ENCODE assay signal across 29 cellular contexts in genomic region chr5:36641416-36641815, GRCh38. TPM values are rescaled to one million over a fixed set of nuclear protein-coding genes. Genes with fewer than 3 reads are reported as not detected.
"Had no signal": no experiment of that assay in that cellular context is flagged by ENCODE, and none has a peak within 500 bp of the region (broad histone marks: within the 10 kb centered on the region; RNA-seq: fewer than 3 reads in every experiment).

No MANE protein-coding gene starts in this region.

- H3K27me3 ChIP-seq: adrenal gland, body of pancreas, cardiac muscle cell, Peyer's patch, SJCRH30 had no signal

- H3K4me3 Mint-ChIP-seq: activated CD8-positive, alpha-beta T cell treated with anti-CD3 and anti-CD28 coated beads, Interleukin-2, amount 10 ng/mL, durations not matched to agents 7 days and 5 days; activated naive CD8-positive, alpha-beta T cell treated with anti-CD3 and anti-CD28 coated beads, Interleukin-2, amount 10 ng/mL, durations not matched to agents 7 days and 5 days; T-helper 17 cell; WTC11 had no signal

- H3K36me3 Mint-ChIP-seq: activated naive CD8-positive, alpha-beta T cell treated with anti-CD3 and anti-CD28 coated beads, Interleukin-2, amount 10 ng/mL, durations not matched to agents 7 days and 5 days had no signal

- H3K9me3 ChIP-seq: adrenal gland, body of pancreas, Peyer's patch, SJCRH30 had no signal

- H3K27ac ChIP-seq: adrenal gland, body of pancreas, cardiac muscle cell, Peyer's patch, RWPE1, SJCRH30 had no signal

- H3K4me1 ChIP-seq: adrenal gland, body of pancreas, Peyer's patch, SJCRH30 had no signal

- H3K27ac Mint-ChIP-seq: activated CD8-positive, alpha-beta T cell treated with anti-CD3 and anti-CD28 coated beads, Interleukin-2, amount 10 ng/mL, durations not matched to agents 7 days and 5 days; activated naive CD8-positive, alpha-beta T cell treated with anti-CD3 and anti-CD28 coated beads, Interleukin-2, amount 10 ng/mL, durations not matched to agents 7 days and 5 days; T-helper 17 cell had no signal

- H3K4me3 ChIP-seq: adrenal gland, body of pancreas, cardiac muscle cell, Peyer's patch, SJCRH30 had no signal

- ATAC-seq: activated CD8-positive, alpha-beta T cell treated with anti-CD3 and anti-CD28 coated beads, Interleukin-2, amount 10 ng/mL, durations not matched to agents 7 days and 5 days; body of pancreas; T-helper 17 cell; WTC11 had no signal

- H3K4me1 Mint-ChIP-seq: activated naive CD8-positive, alpha-beta T cell treated with anti-CD3 and anti-CD28 coated beads, Interleukin-2, amount 10 ng/mL, durations not matched to agents 7 days and 5 days; T-helper 17 cell had no signal

- H3K9me3 Mint-ChIP-seq: activated naive CD8-positive, alpha-beta T cell treated with anti-CD3 and anti-CD28 coated beads, Interleukin-2, amount 10 ng/mL, durations not matched to agents 7 days and 5 days; WTC11 had no signal

- H3K36me3 ChIP-seq: adrenal gland, cardiac muscle cell, Peyer's patch, SJCRH30 had no signal

- DNase-seq: activated CD4-positive, alpha-beta T cell treated with anti-CD3 and anti-CD28 coated beads for 48 hours; activated CD4-positive, alpha-beta T cell treated with anti-CD3 and anti-CD28 coated beads, Interleukin-2, amount 50 U/mL, for 4 hours; activated CD4-positive, CD25-positive, alpha-beta regulatory T cell treated with anti-CD3 and anti-CD28 coated beads, Interleukin-2, amount 50 U/mL, for 72 hours; activated CD8-positive, alpha-beta memory T cell treated with anti-CD3 and anti-CD28 coated beads, Interleukin-2, amount 50 U/mL, for 48 hours; activated CD8-positive, alpha-beta T cell treated with anti-CD3 and anti-CD28 coated beads, Interleukin-2, amount 10 ng/mL, durations not matched to agents 7 days and 5 days; activated naive CD4-positive, alpha-beta T cell treated with anti-CD3 and anti-CD28 coated beads, Interleukin-2, amount 50 U/mL, for 16 hours; activated naive CD8-positive, alpha-beta T cell treated with anti-CD3 and anti-CD28 coated beads, Interleukin-2, amount 10 ng/mL, durations not matched to agents 7 days and 5 days; activated T-cell treated with anti-CD3 and anti-CD28 coated beads, Interleukin-2, amount 50 U/mL, for 1 hour; adrenal gland; aorta; body of pancreas; Kasumi-1; KBM-7; NCI-H1092; NCI-H1417; NCI-H2029; NCI-H2107; NCI-H2171 treated with DMSO at 0.1 percent for 48 hours; NCI-H510A treated with DMSO at 0.1 percent for 48 hours; NCI-H69; NK-92 treated with Interleukin-12 subunit alpha and Interleukin-12 subunit beta, amount 100 ng/mL, for 24 hours; Peyer's patch; Right ventricle myocardium superior; SJCRH30; T-helper 17 cell; T-helper 9 cell had no signal

RNA-seq across cellular contexts. Expression of gene SLC1A3, which starts 35.0 kb away (rescaled TPM):
- total RNA-seq: activated CD8-positive, alpha-beta T cell treated with anti-CD3 and anti-CD28 coated beads, Interleukin-2, amount 10 ng/mL, durations not matched to agents 7 days and 5 days; T-helper 17 cell had no signal
